ENCODE assay signal across 1 cellular context in genomic region chr11:2858995-2859705, GRCh38.
TF ChIP-seq lines count a peak whose summit lies in the region.

No MANE protein-coding gene starts in this region.

TF ChIP-seq in K562, 482 proteins besides CTCF, POLR2A, EP300 and RAD21 (continued from another document):
- TF ChIP-seq TFAP4 (CRISPR knock-in tag; IDR thresholded peaks at IDR 0.05; ENCODE audit: borderline replicate concordance): no peak
- TF ChIP-seq HDAC1 (IDR thresholded peaks at IDR 0.05): no peak
- no peak for TF ChIP-seq ETV1 (tag; conservative IDR thresholded peaks at IDR 0.05; ENCODE audit: low read depth)
- TF ChIP-seq TCF7 (IDR thresholded peaks at IDR 0.05; ENCODE audit: borderline replicate concordance): no peak
- no peak for TF ChIP-seq FOXM1 (IDR thresholded peaks at IDR 0.05; ENCODE audit: low read depth)
- no peak for TF ChIP-seq FOXM1 (CRISPR knock-in tag; IDR thresholded peaks at IDR 0.05; ENCODE audit: low read depth)
- no peak for TF ChIP-seq ZFPM2 (CRISPR knock-in tag; IDR thresholded peaks at IDR 0.05)
- TF ChIP-seq GABPB2 (CRISPR knock-in tag; conservative IDR thresholded peaks at IDR 0.05): no peak
- TF ChIP-seq HMG20B (CRISPR knock-in tag; IDR thresholded peaks at IDR 0.05): no peak
- 0 out of 2 replicates have a peak, but pooled peaks have one; percentile 22 for TF ChIP-seq ZFX (CRISPR knock-in tag; IDR thresholded peaks at IDR 0.05)
- no peak for TF ChIP-seq TCF7L2 (IDR thresholded peaks at IDR 0.05; ENCODE audit: low read depth, low read length)
- TF ChIP-seq IFI16 (CRISPR knock-in tag; IDR thresholded peaks at IDR 0.05): no peak
- no peak for TF ChIP-seq ZNF76 (CRISPR knock-in tag; IDR thresholded peaks at IDR 0.05; ENCODE audit: borderline replicate concordance)
- TF ChIP-seq CGGBP1 (CRISPR knock-in tag; IDR thresholded peaks at IDR 0.05): no peak
- TF ChIP-seq L3MBTL2 (IDR thresholded peaks at IDR 0.05): peak; percentile 63
- TF ChIP-seq BRD4 (IDR thresholded peaks at IDR 0.05): no peak
- TF ChIP-seq NBN (IDR thresholded peaks at IDR 0.05; ENCODE audit: low read depth): no peak
- no peak for TF ChIP-seq MBD1 (CRISPR knock-in tag; IDR thresholded peaks at IDR 0.05)
- TF ChIP-seq ZNF609 (CRISPR knock-in tag; IDR thresholded peaks at IDR 0.05; ENCODE audit: borderline replicate concordance): no peak
- peak; percentile 34; the same call in 1 of the 2 replicates for TF ChIP-seq MAX (CRISPR knock-in tag; IDR thresholded peaks at IDR 0.05)
- no peak for TF ChIP-seq ZNF184 (CRISPR knock-in tag; IDR thresholded peaks at IDR 0.05)
